ENCODE assay signal across 2 cellular contexts in genomic region chr5:122392844-122393243, GRCh38.
TF ChIP-seq lines count a peak whose summit lies in the region.

No MANE protein-coding gene starts in this region.

TF ChIP-seq in SK-N-SH treated with all-trans-retinoic acid at 6 μM for 48 hours, 23 proteins besides CTCF, POLR2A, EP300 and RAD21 (continued from another document):
- TF ChIP-seq CREB5 (CRISPR knock-in tag; IDR thresholded peaks at IDR 0.05; ENCODE audit: low read depth) (no peak), ISL1 (CRISPR knock-in tag; IDR thresholded peaks at IDR 0.05) (peak; percentile 90), TCF4 (CRISPR knock-in tag; IDR thresholded peaks at IDR 0.05; ENCODE audit: borderline replicate concordance) (0 out of 2 replicates have a peak, but pooled peaks have one; percentile 13), SNAI2 (CRISPR knock-in tag; IDR thresholded peaks at IDR 0.05) (no peak), ESRRG (CRISPR knock-in tag; IDR thresholded peaks at IDR 0.05) (no peak), ZC3H10 (CRISPR knock-in tag; IDR thresholded peaks at IDR 0.05) (no peak), ZFP30 (CRISPR knock-in tag; IDR thresholded peaks at IDR 0.05) (no peak), TOX (CRISPR knock-in tag; IDR thresholded peaks at IDR 0.05; ENCODE audit: borderline replicate concordance) (no peak), BACH2 (CRISPR knock-in tag; IDR thresholded peaks at IDR 0.05; ENCODE audit: borderline replicate concordance) (no peak), ZNF8 (CRISPR knock-in tag; IDR thresholded peaks at IDR 0.05) (no peak), ARNTL (CRISPR knock-in tag; IDR thresholded peaks at IDR 0.05; ENCODE audit: borderline replicate concordance, low read depth) (no peak), OSR1 (CRISPR knock-in tag; IDR thresholded peaks at IDR 0.05) (no peak)
- TF ChIP-seq, protein P1, sequence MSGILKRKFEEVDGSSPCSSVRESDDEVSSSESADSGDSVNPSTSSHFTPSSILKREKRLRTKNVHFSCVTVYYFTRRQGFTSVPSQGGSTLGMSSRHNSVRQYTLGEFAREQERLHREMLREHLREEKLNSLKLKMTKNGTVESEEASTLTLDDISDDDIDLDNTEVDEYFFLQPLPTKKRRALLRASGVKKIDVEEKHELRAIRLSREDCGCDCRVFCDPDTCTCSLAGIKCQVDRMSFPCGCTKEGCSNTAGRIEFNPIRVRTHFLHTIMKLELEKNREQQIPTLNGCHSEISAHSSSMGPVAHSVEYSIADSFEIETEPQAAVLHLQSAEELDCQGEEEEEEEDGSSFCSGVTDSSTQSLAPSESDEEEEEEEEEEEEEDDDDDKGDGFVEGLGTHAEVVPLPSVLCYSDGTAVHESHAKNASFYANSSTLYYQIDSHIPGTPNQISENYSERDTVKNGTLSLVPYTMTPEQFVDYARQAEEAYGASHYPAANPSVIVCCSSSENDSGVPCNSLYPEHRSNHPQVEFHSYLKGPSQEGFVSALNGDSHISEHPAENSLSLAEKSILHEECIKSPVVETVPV (CRISPR knock-in tag; IDR thresholded peaks at IDR 0.05): no peak
- TF ChIP-seq, protein P2, sequence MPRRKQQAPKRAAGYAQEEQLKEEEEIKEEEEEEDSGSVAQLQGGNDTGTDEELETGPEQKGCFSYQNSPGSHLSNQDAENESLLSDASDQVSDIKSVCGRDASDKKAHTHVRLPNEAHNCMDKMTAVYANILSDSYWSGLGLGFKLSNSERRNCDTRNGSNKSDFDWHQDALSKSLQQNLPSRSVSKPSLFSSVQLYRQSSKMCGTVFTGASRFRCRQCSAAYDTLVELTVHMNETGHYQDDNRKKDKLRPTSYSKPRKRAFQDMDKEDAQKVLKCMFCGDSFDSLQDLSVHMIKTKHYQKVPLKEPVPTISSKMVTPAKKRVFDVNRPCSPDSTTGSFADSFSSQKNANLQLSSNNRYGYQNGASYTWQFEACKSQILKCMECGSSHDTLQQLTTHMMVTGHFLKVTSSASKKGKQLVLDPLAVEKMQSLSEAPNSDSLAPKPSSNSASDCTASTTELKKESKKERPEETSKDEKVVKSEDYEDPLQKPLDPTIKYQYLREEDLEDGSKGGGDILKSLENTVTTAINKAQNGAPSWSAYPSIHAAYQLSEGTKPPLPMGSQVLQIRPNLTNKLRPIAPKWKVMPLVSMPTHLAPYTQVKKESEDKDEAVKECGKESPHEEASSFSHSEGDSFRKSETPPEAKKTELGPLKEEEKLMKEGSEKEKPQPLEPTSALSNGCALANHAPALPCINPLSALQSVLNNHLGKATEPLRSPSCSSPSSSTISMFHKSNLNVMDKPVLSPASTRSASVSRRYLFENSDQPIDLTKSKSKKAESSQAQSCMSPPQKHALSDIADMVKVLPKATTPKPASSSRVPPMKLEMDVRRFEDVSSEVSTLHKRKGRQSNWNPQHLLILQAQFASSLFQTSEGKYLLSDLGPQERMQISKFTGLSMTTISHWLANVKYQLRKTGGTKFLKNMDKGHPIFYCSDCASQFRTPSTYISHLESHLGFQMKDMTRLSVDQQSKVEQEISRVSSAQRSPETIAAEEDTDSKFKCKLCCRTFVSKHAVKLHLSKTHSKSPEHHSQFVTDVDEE (CRISPR knock-in tag; IDR thresholded peaks at IDR 0.05): 0 out of 2 replicates have a peak, but pooled peaks have one; percentile 37
- TF ChIP-seq, protein P3, sequence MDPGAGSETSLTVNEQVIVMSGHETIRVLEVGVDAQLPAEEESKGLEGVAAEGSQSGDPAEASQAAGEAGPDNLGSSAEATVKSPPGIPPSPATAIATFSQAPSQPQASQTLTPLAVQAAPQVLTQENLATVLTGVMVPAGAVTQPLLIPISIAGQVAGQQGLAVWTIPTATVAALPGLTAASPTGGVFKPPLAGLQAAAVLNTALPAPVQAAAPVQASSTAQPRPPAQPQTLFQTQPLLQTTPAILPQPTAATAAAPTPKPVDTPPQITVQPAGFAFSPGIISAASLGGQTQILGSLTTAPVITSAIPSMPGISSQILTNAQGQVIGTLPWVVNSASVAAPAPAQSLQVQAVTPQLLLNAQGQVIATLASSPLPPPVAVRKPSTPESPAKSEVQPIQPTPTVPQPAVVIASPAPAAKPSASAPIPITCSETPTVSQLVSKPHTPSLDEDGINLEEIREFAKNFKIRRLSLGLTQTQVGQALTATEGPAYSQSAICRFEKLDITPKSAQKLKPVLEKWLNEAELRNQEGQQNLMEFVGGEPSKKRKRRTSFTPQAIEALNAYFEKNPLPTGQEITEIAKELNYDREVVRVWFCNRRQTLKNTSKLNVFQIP (CRISPR knock-in tag; IDR thresholded peaks at IDR 0.05; ENCODE audit: borderline replicate concordance, low read depth): no peak

TF ChIP-seq in SK-N-SH, 30 proteins besides CTCF, POLR2A, EP300 and RAD21 (continued from another document):
- TF ChIP-seq, protein P4, sequence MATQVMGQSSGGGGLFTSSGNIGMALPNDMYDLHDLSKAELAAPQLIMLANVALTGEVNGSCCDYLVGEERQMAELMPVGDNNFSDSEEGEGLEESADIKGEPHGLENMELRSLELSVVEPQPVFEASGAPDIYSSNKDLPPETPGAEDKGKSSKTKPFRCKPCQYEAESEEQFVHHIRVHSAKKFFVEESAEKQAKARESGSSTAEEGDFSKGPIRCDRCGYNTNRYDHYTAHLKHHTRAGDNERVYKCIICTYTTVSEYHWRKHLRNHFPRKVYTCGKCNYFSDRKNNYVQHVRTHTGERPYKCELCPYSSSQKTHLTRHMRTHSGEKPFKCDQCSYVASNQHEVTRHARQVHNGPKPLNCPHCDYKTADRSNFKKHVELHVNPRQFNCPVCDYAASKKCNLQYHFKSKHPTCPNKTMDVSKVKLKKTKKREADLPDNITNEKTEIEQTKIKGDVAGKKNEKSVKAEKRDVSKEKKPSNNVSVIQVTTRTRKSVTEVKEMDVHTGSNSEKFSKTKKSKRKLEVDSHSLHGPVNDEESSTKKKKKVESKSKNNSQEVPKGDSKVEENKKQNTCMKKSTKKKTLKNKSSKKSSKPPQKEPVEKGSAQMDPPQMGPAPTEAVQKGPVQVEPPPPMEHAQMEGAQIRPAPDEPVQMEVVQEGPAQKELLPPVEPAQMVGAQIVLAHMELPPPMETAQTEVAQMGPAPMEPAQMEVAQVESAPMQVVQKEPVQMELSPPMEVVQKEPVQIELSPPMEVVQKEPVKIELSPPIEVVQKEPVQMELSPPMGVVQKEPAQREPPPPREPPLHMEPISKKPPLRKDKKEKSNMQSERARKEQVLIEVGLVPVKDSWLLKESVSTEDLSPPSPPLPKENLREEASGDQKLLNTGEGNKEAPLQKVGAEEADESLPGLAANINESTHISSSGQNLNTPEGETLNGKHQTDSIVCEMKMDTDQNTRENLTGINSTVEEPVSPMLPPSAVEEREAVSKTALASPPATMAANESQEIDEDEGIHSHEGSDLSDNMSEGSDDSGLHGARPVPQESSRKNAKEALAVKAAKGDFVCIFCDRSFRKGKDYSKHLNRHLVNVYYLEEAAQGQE (IDR thresholded peaks at IDR 0.05; ENCODE audit: low read depth, low read length): no peak
- TF ChIP-seq RFX5 (IDR thresholded peaks at IDR 0.05; ENCODE audit: low read length) (no peak), GABPA (IDR thresholded peaks at IDR 0.05; ENCODE audit: low read depth) (no peak), YY1 (IDR thresholded peaks at IDR 0.05; ENCODE audit: low read depth) (no peak), FOSL2 (IDR thresholded peaks at IDR 0.05; ENCODE audit: borderline replicate concordance, low read depth) (no peak), CHD2 (IDR thresholded peaks at IDR 0.05; ENCODE audit: low read length, partially characterized antibody) (no peak), POLR2AphosphoS5 (IDR thresholded peaks at IDR 0.05; ENCODE audit: low read depth, low read length) (no peak)
- TF ChIP-seq, protein P5, sequence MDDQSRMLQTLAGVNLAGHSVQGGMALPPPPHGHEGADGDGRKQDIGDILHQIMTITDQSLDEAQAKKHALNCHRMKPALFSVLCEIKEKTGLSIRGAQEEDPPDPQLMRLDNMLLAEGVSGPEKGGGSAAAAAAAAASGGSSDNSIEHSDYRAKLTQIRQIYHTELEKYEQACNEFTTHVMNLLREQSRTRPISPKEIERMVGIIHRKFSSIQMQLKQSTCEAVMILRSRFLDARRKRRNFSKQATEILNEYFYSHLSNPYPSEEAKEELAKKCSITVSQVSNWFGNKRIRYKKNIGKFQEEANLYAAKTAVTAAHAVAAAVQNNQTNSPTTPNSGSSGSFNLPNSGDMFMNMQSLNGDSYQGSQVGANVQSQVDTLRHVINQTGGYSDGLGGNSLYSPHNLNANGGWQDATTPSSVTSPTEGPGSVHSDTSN (IDR thresholded peaks at IDR 0.05): no peak
TF ChIP-seq in SK-N-SH: peak in this region for 0.
